Comparison of ENCODE assay signal across 8 cellular contexts in genomic region chr14:50001999-50002925, GRCh38.
DNase-seq lines count a peak whose midpoint lies in the region; ATAC-seq, FAIRE-seq and TF ChIP-seq lines count a peak whose summit lies in the region.

No MANE protein-coding gene starts in this region.

- H3K9me3 ChIP-seq in HEK293 (ENCODE audit: control insufficient read depth, insufficient read depth, low read depth, low read length) (no peaks in the 10 kb centered on the region), astrocyte (ENCODE audit: insufficient read depth, low read depth, low read length) (no peaks in the 10 kb centered on the region), mucosa of stomach (ENCODE audit: control insufficient read depth, low read length) (no peaks in the 10 kb centered on the region), thoracic aorta (no peaks in the 10 kb centered on the region)

- H3K9ac ChIP-seq in astrocyte (ENCODE audit: low read length) (peak overlapping the region; percentile 67), mucosa of stomach (ENCODE audit: low read length) (peak overlapping the region; percentile 84)

- H3K36me3 ChIP-seq in HEK293 (ENCODE audit: control insufficient read depth in 2 of 2, insufficient read depth in 1 of 2, low read length in 2 of 2) (no peaks in the 10 kb centered on the region), astrocyte (ENCODE audit: insufficient read depth, low read length) (no peaks in the 10 kb centered on the region), mucosa of stomach (ENCODE audit: control insufficient read depth, insufficient read depth, low read length) (no peaks in the 10 kb centered on the region), thoracic aorta (no peaks in the 10 kb centered on the region)

- TF ChIP-seq CTCF in C4-2B (conservative IDR thresholded peaks at IDR 0.05) (no peak), HEK293 (tag by site-specific recombination; IDR thresholded peaks at IDR 0.05) (no peak), astrocyte (IDR thresholded peaks at IDR 0.05; ENCODE audit: insufficient read depth, low read depth, low read length) (no peak), thoracic aorta (IDR thresholded peaks at IDR 0.05) (no peak)

- peak overlapping the region; percentile 57 for H2AFZ ChIP-seq in astrocyte (ENCODE audit: low read depth, low read length)

- H3K4me3 Mint-ChIP-seq in T-cell (peak overlapping the region; percentile 73 to 78 (median 75)), astrocyte (ENCODE audit: unreplicated experiment) (peak overlapping the region; percentile 56)

- CTCF ChIA-PET in HEK293 (lab: Yijun Ruan, JAX) (interaction anchor here (2.4 kb wide), 1 partner anchor 140 kb away, joined by 8 read pairs; no protein-coding TSS in a partner anchor), T-cell (lab: Charles Lee) (interaction anchor here (0.5 to 3.7 kb wide), 15 partner anchors 11 to 150 kb away, joined by 3 to 28 read pairs (median 8); partner anchors contain the start of genes NEMF (in 1 of the 2) and VCPKMT (in 1 of the 2))

- FAIRE-seq in astrocyte (lab: Jason Lieb, UNC): no peak

- H3K9me3 Mint-ChIP-seq in T-cell (no peaks in the 10 kb centered on the region), astrocyte (ENCODE audit: unreplicated experiment) (no peaks in the 10 kb centered on the region)

- no peaks in the 10 kb centered on the region for H4K20me1 ChIP-seq in astrocyte (ENCODE audit: insufficient read depth, low read length)

- H3K27me3 Mint-ChIP-seq in T-cell (no peaks in the 10 kb centered on the region), astrocyte (ENCODE audit: low read depth, unreplicated experiment) (peaks cover 17% of the 10 kb centered on the region)

- H3K27me3 ChIP-seq in astrocyte (ENCODE audit: insufficient read depth, low read length) (no peaks in the 10 kb centered on the region), mucosa of stomach (ENCODE audit: control insufficient read depth, insufficient read depth, low read length) (no peaks in the 10 kb centered on the region), thoracic aorta (replicated peaks; ENCODE audit: insufficient read depth) (no peaks in the 10 kb centered on the region)

- no peak overlapping the region for H3K4me3 ChIP-seq in HEK293 (ENCODE audit: low read depth, low read length)
- peak overlapping the region; percentile 47 for H3K4me3 ChIP-seq in astrocyte (ENCODE audit: insufficient read depth, low read depth, low read length)
- peak overlapping the region; percentile 42 for H3K4me3 ChIP-seq in mucosa of stomach (ENCODE audit: low read length)
- peak overlapping the region; percentile 74 for H3K4me3 ChIP-seq in thoracic aorta

- peak overlapping the region; percentile 82 for H3K27ac ChIP-seq in C4-2B
- peak overlapping the region; percentile 44; the same call in 1 of the 2 replicates for H3K27ac ChIP-seq in HEK293 (ENCODE audit: extremely low read depth, low read depth, low read length)
- H3K27ac ChIP-seq in astrocyte (ENCODE audit: low read depth, low read length): peak overlapping the region; percentile 96
- peak overlapping the region; percentile 93 to 99 for H3K27ac ChIP-seq in thoracic aorta

- DNase-seq in T-cell (peak; percentile 19 to 83 (median 66)), astrocyte (ENCODE audit: low read depth) (no peak), thoracic aorta (ENCODE audit: low spot score) (no peak), C1 segment of cervical spinal cord (lab: John Stamatoyannopoulos, UW) (no peak)

- H3K27ac Mint-ChIP-seq in T-cell (peak overlapping the region; percentile 96 to 98), astrocyte (ENCODE audit: unreplicated experiment) (peak overlapping the region; percentile 79)

- H3K4me2 ChIP-seq in astrocyte (ENCODE audit: low read length): peak overlapping the region; percentile 89

- H3K79me2 ChIP-seq in astrocyte (ENCODE audit: insufficient read depth, low read length): no peaks in the 10 kb centered on the region

- H3K4me1 Mint-ChIP-seq in T-cell: peaks cover 49 to 72% (median 63%) of the 10 kb centered on the region in 3 donors
- peaks cover 37% of the 10 kb centered on the region for H3K4me1 Mint-ChIP-seq in astrocyte (ENCODE audit: low read depth, unreplicated experiment)

- POLR2A ChIA-PET in HEK293 (lab: Yijun Ruan, JAX) (no interaction called here), T-cell (lab: Charles Lee) (interaction anchor here (0.6 to 2.9 kb wide), 15 partner anchors 25 to 234 kb away, joined by 3 to 11 read pairs (median 4); partner anchors contain the start of genes ARF6 (in 1 of the 2) and KLHDC2 (in 1 of the 2))

- H3K36me3 Mint-ChIP-seq in T-cell (no peaks in the 10 kb centered on the region), astrocyte (ENCODE audit: low read depth, unreplicated experiment) (no peaks in the 10 kb centered on the region)

- ATAC-seq in T-cell (replicated peaks in 1 of 4) (peak in 3 of 4 experiments; percentile 6 to 47 (median 7)), thoracic aorta (ENCODE audit: insufficient number of reproducible peaks, low FRiP score, low read depth) (no peak), HG02623 (IDR thresholded peaks at IDR 0.05; ENCODE audit: unreplicated experiment) (no peak)

- H3K4me1 ChIP-seq in HEK293 (ENCODE audit: control insufficient read depth, insufficient read depth, low read length) (peaks cover 26% of the 10 kb centered on the region), astrocyte (ENCODE audit: insufficient read depth, low read length) (peaks cover 51% of the 10 kb centered on the region), mucosa of stomach (ENCODE audit: control insufficient read depth, insufficient read depth, low read length) (peaks cover 69% of the 10 kb centered on the region), thoracic aorta (ENCODE audit: control insufficient read depth in 1 of 2, low read depth in 2 of 2) (peaks cover 38 to 64% of the 10 kb centered on the region in 2 donors)

TF ChIP-seq in HEK293, 187 proteins besides CTCF, POLR2A, EP300 and RAD21:
- TF ChIP-seq BCL6B (tag by site-specific recombination; IDR thresholded peaks at IDR 0.05) (no peak), ZNF473 (tag by site-specific recombination; IDR thresholded peaks at IDR 0.05) (no peak), ZSCAN23 (tag by site-specific recombination; IDR thresholded peaks at IDR 0.05) (no peak), ZBTB26 (tag by site-specific recombination; optimal IDR thresholded peaks at IDR 0.05) (no peak), ZNF704 (tag by site-specific recombination; IDR thresholded peaks at IDR 0.05) (no peak), ZNF302 (tag by site-specific recombination; IDR thresholded peaks at IDR 0.05; ENCODE audit: low read depth) (no peak)

Comparison
In these comparisons a context has a peak if more than half of its experiments do, and no peak if none do; other contexts are left out.
1. H3K27ac ChIP-seq: peak in every context shown above with its lines; median percentile 96 in astrocyte; 96 in thoracic aorta; 82 in C4-2B; 44 in HEK293.
2. ATAC-seq: peak in T-cell (3 of 4); none in thoracic aorta (single experiment) and HG02623 (single experiment).
3. DNase-seq: peak in T-cell (34 of 34); none in astrocyte (single experiment), thoracic aorta (single experiment) and C1 segment of cervical spinal cord (0 of 14).